8 cellular contexts compared by ENCODE assay signal in the genomic region with DNA sequence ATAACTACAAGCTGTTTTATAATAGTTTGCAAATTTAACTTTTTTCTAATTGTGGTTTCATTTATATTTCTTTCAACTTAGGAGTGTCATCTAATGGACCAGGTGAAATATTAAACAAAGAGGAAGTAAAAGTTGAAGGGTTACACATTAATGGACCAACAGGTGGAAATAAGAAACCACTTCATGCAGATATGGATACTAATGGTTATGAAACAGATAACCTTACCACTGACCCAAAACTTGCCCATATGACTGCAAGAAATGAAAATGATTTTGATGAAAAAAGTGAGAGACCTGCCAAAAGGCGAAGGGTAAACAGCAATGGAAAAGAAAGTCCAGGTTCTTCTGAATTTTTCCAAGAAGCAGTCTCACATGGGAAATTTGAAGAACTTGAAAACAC. TPM values are rescaled to one million over a fixed set of nuclear protein-coding genes. Genes with fewer than 3 reads are reported as not detected.
DNase-seq lines count a peak whose midpoint lies in the region; ATAC-seq, FAIRE-seq and TF ChIP-seq lines count a peak whose summit lies in the region.
"Had no signal": no experiment of that assay in that cellular context is flagged by ENCODE, and none has a peak within 500 bp of the region (broad histone marks: within the 10 kb centered on the region; RNA-seq: fewer than 3 reads in every experiment).

No MANE protein-coding gene starts in this region.

- intact Hi-C loops in pancreas (cut with DNase I), result no loop called here

- 26 to 43% methylated on average over 1 of the region's 1 CpG for WGBS in pancreas, 2 donors

- no peaks in the 10 kb centered on the region for H3K9me3 ChIP-seq in pancreas

- no peak overlapping the region for H3K4me3 ChIP-seq in pancreas

- peak; percentile 17 for FAIRE-seq in pancreas (lab: Jason Lieb, UNC)

- H3K4me1 ChIP-seq in pancreas, result peaks cover 9 to 51% (median 21%) of the 10 kb centered on the region in 3 donors

- H3K27ac ChIP-seq in pancreas, result peak overlapping the region in 2 of 4 donors; percentile 0 to 29

- ATAC-seq in GM18870 (IDR thresholded peaks at IDR 0.05; ENCODE audit: unreplicated experiment), result peak; percentile 89
- peak; percentile 91 for ATAC-seq in GM21723 (IDR thresholded peaks at IDR 0.05; ENCODE audit: unreplicated experiment)
- peak; percentile 85 for ATAC-seq in HG03457 (IDR thresholded peaks at IDR 0.05; ENCODE audit: unreplicated experiment)
- peak; percentile 58 to 84 (median 82) for ATAC-seq in pancreas
- no peak for ATAC-seq in esophagus mucosa

- DNase-seq in pancreas (no peak), globus pallidus (ENCODE audit: low spot score) (no peak), GF-D8 (lab: John Stamatoyannopoulos, UW) (no peak)
- DNase-seq: naive B cell had no signal

- no peak for TF ChIP-seq CTCF in pancreas (IDR thresholded peaks at IDR 0.05)

- H3K36me3 ChIP-seq in pancreas, result peaks cover 0 to 1% (median 0%) of the 10 kb centered on the region in 3 donors

- H3K27me3 ChIP-seq in pancreas, result no peaks in the 10 kb centered on the region

RNA-seq across cellular contexts. Expression of a gene that starts 59.7 kb away (rescaled TPM):
- total RNA-seq in pancreas, result 10 to 100 TPM in 3 of 6 donors, 1 to 10 TPM in 3; 8.0 to 17.5 (median 10.2) TPM
- 1 to 10 TPM; 5.2 to 9.5 TPM for polyA plus RNA-seq in pancreas
- 17.1 TPM for total RNA-seq in esophagus mucosa

RNA-seq across cellular contexts. Expression of a gene that starts 59.8 kb away (rescaled TPM):
- total RNA-seq in pancreas (1 to 10 TPM; 3.5 to 6.7 (median 5.3) TPM), esophagus mucosa (0.56 TPM)
- 1 to 10 TPM; 1.5 to 2.3 TPM for polyA plus RNA-seq in pancreas
